ENCODE assay signal across 8 cellular contexts in the genomic region with DNA sequence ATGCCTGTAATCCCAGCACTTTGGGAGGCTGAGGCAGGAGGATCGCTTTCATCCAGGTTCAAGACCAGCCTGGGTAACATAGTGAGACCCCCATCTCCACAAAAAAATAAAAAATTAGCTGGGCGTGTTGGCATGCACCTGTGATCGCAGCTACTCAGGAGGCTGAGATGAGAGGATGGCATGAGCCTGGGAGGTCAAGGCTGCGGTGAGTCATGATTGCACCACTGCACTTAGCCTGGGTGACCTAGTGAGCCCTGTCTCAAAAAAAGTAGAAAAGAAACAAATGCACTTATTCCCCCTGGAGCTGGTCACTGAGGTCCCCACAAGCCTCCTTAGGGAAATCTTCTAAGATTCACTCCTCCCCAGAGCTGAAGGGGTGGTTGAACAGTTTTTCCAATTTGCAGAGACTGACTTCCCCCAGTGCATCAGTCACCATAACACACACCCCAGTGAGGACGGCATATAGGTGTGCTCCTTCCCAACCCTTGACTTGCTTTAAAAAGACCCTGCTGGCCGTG. TPM values are rescaled to one million over a fixed set of nuclear protein-coding genes. Genes with fewer than 3 reads are reported as not detected.
DNase-seq lines count a peak whose midpoint lies in the region; ATAC-seq and TF ChIP-seq lines count a peak whose summit lies in the region.

No MANE protein-coding gene starts in this region.

- DNase-seq in RWPE1 (ENCODE audit: low spot score) (no peak), fibroblast of the aortic adventitia (ENCODE audit: low read depth) (no peak), osteoblast (ENCODE audit: insufficient read length, low spot score, missing footprints) (no peak), GM13977 (ENCODE audit: low spot score) (no peak), OCI-LY7 (ENCODE audit: low spot score) (no peak)

- H3K4me2 ChIP-seq in BLaER1 treated with 17β-estradiol and CSF1 and Interleukin-3, amounts not matched to agents 10 nM and 100 nM = peak overlapping the region; percentile 86 to 100 (median 99)
- H3K4me2 ChIP-seq in parathyroid adenoma (ENCODE audit: low read length) = peak overlapping the region; percentile 90
- H3K4me2 ChIP-seq in osteoblast (ENCODE audit: insufficient read depth, low read length) = no peak overlapping the region
- H3K4me2 ChIP-seq in OCI-LY7 (ENCODE audit: low read length) = no peak overlapping the region

- H3K9ac ChIP-seq in BLaER1 treated with 17β-estradiol and CSF1 and Interleukin-3, amounts not matched to agents 10 nM and 100 nM = peak overlapping the region; percentile 93 to 98 (median 97)
- H3K9ac ChIP-seq in parathyroid adenoma = peak overlapping the region; percentile 100

- POLR2A ChIA-PET in RWPE1 (lab: Yijun Ruan, JAX; ENCODE audit: low non-redundant PET) = interaction anchor here (1.6 to 1.8 kb wide), 3 partner anchors 71 to 78 kb away, joined by 4 to 11 read pairs (median 5); no protein-coding TSS in a partner anchor
- POLR2A ChIA-PET in OCI-LY7 (lab: Charles Lee) = interaction anchor here (0.6 kb wide), 1 partner anchor 134 kb away, joined by 3 read pairs; no protein-coding TSS in a partner anchor

- H3K27ac ChIP-seq in BLaER1 treated with 17β-estradiol and CSF1 and Interleukin-3, amounts not matched to agents 10 nM and 100 nM = peak overlapping the region; percentile 90 to 98 (median 95)
- H3K27ac ChIP-seq in RWPE1 (peak overlapping the region; percentile 87), parathyroid adenoma (peak overlapping the region; percentile 99), osteoblast (ENCODE audit: low read depth, low read length) (no peak overlapping the region), OCI-LY7 (ENCODE audit: low read depth, low read length, poor library complexity, severe bottlenecking) (no peak overlapping the region)

- intact Hi-C loops in OCI-LY7 (cut with micrococcal nuclease; ENCODE audit: unreplicated experiment) = no loop called here

- in situ Hi-C loops in GM13977 (cut with MboI; ENCODE audit: low pct_unique_long_range_greater_than_20kb, low sequenced_read_pairs, unreplicated experiment) = no loop called here

- H3K27me3 ChIP-seq in BLaER1 treated with 17β-estradiol and CSF1 and Interleukin-3, amounts not matched to agents 10 nM and 100 nM = no peaks in the 10 kb centered on the region
- no peaks in the 10 kb centered on the region for H3K27me3 ChIP-seq in parathyroid adenoma (ENCODE audit: control insufficient read depth, insufficient read depth, low read length)
- peaks cover 21% of the 10 kb centered on the region for H3K27me3 ChIP-seq in osteoblast (ENCODE audit: insufficient read depth, low read length)

- H3K79me2 ChIP-seq in parathyroid adenoma = peaks cover 59% of the 10 kb centered on the region
- peaks cover 2% of the 10 kb centered on the region for H3K79me2 ChIP-seq in osteoblast (ENCODE audit: insufficient read depth, low read length)
- H3K79me2 ChIP-seq in OCI-LY7 (ENCODE audit: insufficient read depth, low read depth, low read length) = no peaks in the 10 kb centered on the region

- peaks cover 4 to 58% (median 22%) of the 10 kb centered on the region in 11 experiments; a peak in 14 of 22 replicates for H4K20me1 ChIP-seq in BLaER1 treated with 17β-estradiol and CSF1 and Interleukin-3, amounts not matched to agents 10 nM and 100 nM
- H4K20me1 ChIP-seq in osteoblast (ENCODE audit: insufficient read depth, low read length) (no peaks in the 10 kb centered on the region), OCI-LY7 (ENCODE audit: insufficient read depth, low read length) (no peaks in the 10 kb centered on the region)

- ATAC-seq in GM19397 (IDR thresholded peaks at IDR 0.05; ENCODE audit: unreplicated experiment) = no peak

- H2AFZ ChIP-seq in parathyroid adenoma (no peak overlapping the region), osteoblast (ENCODE audit: low read length) (no peak overlapping the region), OCI-LY7 (ENCODE audit: low read length) (no peak overlapping the region)

- H3K36me3 ChIP-seq in BLaER1 treated with 17β-estradiol and CSF1 and Interleukin-3, amounts not matched to agents 10 nM and 100 nM = peaks cover 8 to 53% (median 25%) of the 10 kb centered on the region in 11 experiments
- H3K36me3 ChIP-seq in parathyroid adenoma (ENCODE audit: control insufficient read depth, insufficient read depth, low read length) (no peaks in the 10 kb centered on the region), osteoblast (ENCODE audit: insufficient read depth, low read length) (no peaks in the 10 kb centered on the region), OCI-LY7 (ENCODE audit: insufficient read depth, low read length) (no peaks in the 10 kb centered on the region)

- H3K4me1 ChIP-seq in BLaER1 treated with 17β-estradiol and CSF1 and Interleukin-3, amounts not matched to agents 10 nM and 100 nM = peaks cover 65 to 86% (median 76%) of the 10 kb centered on the region in 10 experiments
- H3K4me1 ChIP-seq in parathyroid adenoma (peaks cover 63% of the 10 kb centered on the region), osteoblast (ENCODE audit: insufficient read depth, low read length) (peaks cover 3% of the 10 kb centered on the region), OCI-LY7 (ENCODE audit: insufficient read depth, low read length, poor library complexity, severe bottlenecking) (no peaks in the 10 kb centered on the region)

- CTCF ChIA-PET in RWPE1 (lab: Yijun Ruan, JAX) (interaction anchor here (0.7 to 6.4 kb wide), 6 partner anchors 12 to 214 kb away, joined by 3 to 28 read pairs (median 4); no protein-coding TSS in a partner anchor), OCI-LY7 (lab: Charles Lee; ENCODE audit: unreplicated experiment) (no interaction called here)

- H3K9me3 ChIP-seq in BLaER1 treated with 17β-estradiol and CSF1 and Interleukin-3, amounts not matched to agents 10 nM and 100 nM (replicated peaks in 1 of 11) = no peaks in the 10 kb centered on the region
- H3K9me3 ChIP-seq in parathyroid adenoma (ENCODE audit: control insufficient read depth, low read length) (no peaks in the 10 kb centered on the region), osteoblast (ENCODE audit: low read depth, low read length) (no peaks in the 10 kb centered on the region), OCI-LY7 (ENCODE audit: low read length) (no peaks in the 10 kb centered on the region)

- peak overlapping the region; percentile 94 to 99 (median 98) for H3K4me3 ChIP-seq in BLaER1 treated with 17β-estradiol and CSF1 and Interleukin-3, amounts not matched to agents 10 nM and 100 nM
- H3K4me3 ChIP-seq in fibroblast of the aortic adventitia (ENCODE audit: low read depth, low read length) (peak overlapping the region; percentile 92), parathyroid adenoma (ENCODE audit: low read depth, low read length) (peak overlapping the region; percentile 99), osteoblast (ENCODE audit: insufficient read depth, low read length) (no peak overlapping the region), OCI-LY7 (ENCODE audit: low read depth, low read length, poor library complexity, severe bottlenecking) (no peak overlapping the region)

- H3K9me2 ChIP-seq in OCI-LY7 (ENCODE audit: insufficient read depth, low read length) = no peaks in the 10 kb centered on the region

- no peak for TF ChIP-seq CTCF in RWPE1 (conservative IDR thresholded peaks at IDR 0.05; ENCODE audit: low read depth)
- no peak for TF ChIP-seq CTCF in fibroblast of the aortic adventitia (IDR thresholded peaks at IDR 0.05; ENCODE audit: insufficient read depth, low read length)
- TF ChIP-seq CTCF in parathyroid adenoma (IDR thresholded peaks at IDR 0.05) = no peak
- no peak for TF ChIP-seq CTCF in osteoblast (IDR thresholded peaks at IDR 0.05; ENCODE audit: extremely low read depth, low read depth, low read length)
- TF ChIP-seq CTCF in GM13977 (IDR thresholded peaks at IDR 0.05; ENCODE audit: extremely low read depth, insufficient read depth, missing control alignments) = no peak
- TF ChIP-seq CTCF in OCI-LY7 (conservative IDR thresholded peaks at IDR 0.05; ENCODE audit: low read length) = no peak

- no TSS peak for BruUV-seq in OCI-LY7 (replicated peaks; lab: Mats Ljungman, UMichigan)

RNA-seq across cellular contexts. Expression of a gene that starts 1.6 kb away (rescaled TPM):
- 56.2 and 407 TPM in 2 replicates for total RNA-seq in fibroblast of the aortic adventitia (ENCODE audit: low replicate concordance)
- 19.4 and 34.4 TPM in 2 replicates for total RNA-seq in osteoblast
- total RNA-seq in OCI-LY7 (2014; rRNA removed; shearing (Covaris generic)) = not detected in 2 replicates
- total RNA-seq in OCI-LY7 (2022) = not detected in 2 replicates

Comparison
In these comparisons a context has a peak if more than half of its experiments do, and no peak if none do; other contexts are left out.
1. H3K27ac ChIP-seq: peak in BLaER1 treated with 17β-estradiol and CSF1 and Interleukin-3, amounts not matched to agents 10 nM and 100 nM (11 of 11), RWPE1 (single experiment) and parathyroid adenoma (single experiment); none in osteoblast (single experiment) and OCI-LY7 (single experiment).
2. H3K4me2 ChIP-seq: peak in BLaER1 treated with 17β-estradiol and CSF1 and Interleukin-3, amounts not matched to agents 10 nM and 100 nM (11 of 11) and parathyroid adenoma (single experiment); none in osteoblast (single experiment) and OCI-LY7 (single experiment).
3. H3K4me3 ChIP-seq: peak in BLaER1 treated with 17β-estradiol and CSF1 and Interleukin-3, amounts not matched to agents 10 nM and 100 nM (10 of 10), fibroblast of the aortic adventitia (single experiment) and parathyroid adenoma (single experiment); none in osteoblast (single experiment) and OCI-LY7 (single experiment).
4. RNA of a gene that starts 1.6 kb away (total RNA-seq): 56.2 to 407 TPM in fibroblast of the aortic adventitia and 19.4 to 34.4 TPM in osteoblast; not detected in OCI-LY7; every median in the first group is over 10 times any median in the second.